ENCODE assay signal across 1 cellular context in genomic region chr10:84256510-84257342, GRCh38.
TF ChIP-seq lines count a peak whose summit lies in the region.

No MANE protein-coding gene starts in this region.

TF ChIP-seq in K562, 482 proteins besides CTCF, POLR2A, EP300 and RAD21 (continued from another document and continues in another):
- TF ChIP-seq TFAP4 (CRISPR knock-in tag; IDR thresholded peaks at IDR 0.05; ENCODE audit: borderline replicate concordance) = peak; percentile 74; the same call in 1 of the 2 replicates
- no peak for TF ChIP-seq HDAC1 (IDR thresholded peaks at IDR 0.05)
- TF ChIP-seq TAF9B (IDR thresholded peaks at IDR 0.05; ENCODE audit: partially characterized antibody) = no peak
- no peak for TF ChIP-seq ZNF175 (CRISPR knock-in tag; IDR thresholded peaks at IDR 0.05; ENCODE audit: low read depth)
- TF ChIP-seq, protein P1, sequence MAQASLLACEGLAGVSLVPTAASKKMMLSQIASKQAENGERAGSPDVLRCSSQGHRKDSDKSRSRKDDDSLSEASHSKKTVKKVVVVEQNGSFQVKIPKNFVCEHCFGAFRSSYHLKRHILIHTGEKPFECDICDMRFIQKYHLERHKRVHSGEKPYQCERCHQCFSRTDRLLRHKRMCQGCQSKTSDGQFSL (CRISPR knock-in tag; IDR thresholded peaks at IDR 0.05) = peak; percentile 68; the same call in 1 of the 2 replicates
- TF ChIP-seq, protein P1 (tag; IDR thresholded peaks at IDR 0.05) = no peak
- TF ChIP-seq ZNF584 (CRISPR knock-in tag; IDR thresholded peaks at IDR 0.05; ENCODE audit: low read depth) = 0 out of 2 replicates have a peak, but pooled peaks have one; percentile 48
- TF ChIP-seq PYGO2 (tag; IDR thresholded peaks at IDR 0.05) = no peak
- no peak for TF ChIP-seq ZBTB17 (CRISPR knock-in tag; IDR thresholded peaks at IDR 0.05)
- TF ChIP-seq, protein P2, sequence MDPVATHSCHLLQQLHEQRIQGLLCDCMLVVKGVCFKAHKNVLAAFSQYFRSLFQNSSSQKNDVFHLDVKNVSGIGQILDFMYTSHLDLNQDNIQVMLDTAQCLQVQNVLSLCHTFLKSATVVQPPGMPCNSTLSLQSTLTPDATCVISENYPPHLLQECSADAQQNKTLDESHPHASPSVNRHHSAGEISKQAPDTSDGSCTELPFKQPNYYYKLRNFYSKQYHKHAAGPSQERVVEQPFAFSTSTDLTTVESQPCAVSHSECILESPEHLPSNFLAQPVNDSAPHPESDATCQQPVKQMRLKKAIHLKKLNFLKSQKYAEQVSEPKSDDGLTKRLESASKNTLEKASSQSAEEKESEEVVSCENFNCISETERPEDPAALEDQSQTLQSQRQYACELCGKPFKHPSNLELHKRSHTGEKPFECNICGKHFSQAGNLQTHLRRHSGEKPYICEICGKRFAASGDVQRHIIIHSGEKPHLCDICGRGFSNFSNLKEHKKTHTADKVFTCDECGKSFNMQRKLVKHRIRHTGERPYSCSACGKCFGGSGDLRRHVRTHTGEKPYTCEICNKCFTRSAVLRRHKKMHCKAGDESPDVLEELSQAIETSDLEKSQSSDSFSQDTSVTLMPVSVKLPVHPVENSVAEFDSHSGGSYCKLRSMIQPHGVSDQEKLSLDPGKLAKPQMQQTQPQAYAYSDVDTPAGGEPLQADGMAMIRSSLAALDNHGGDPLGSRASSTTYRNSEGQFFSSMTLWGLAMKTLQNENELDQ (CRISPR knock-in tag; IDR thresholded peaks at IDR 0.05; ENCODE audit: borderline replicate concordance) = 0 out of 2 replicates have a peak, but pooled peaks have one; percentile 87
- 0 out of 2 replicates have a peak, but pooled peaks have one; percentile 17 for TF ChIP-seq MEF2D (tag; conservative IDR thresholded peaks at IDR 0.05; ENCODE audit: low read depth)
- peak in 1 of 2 experiments; percentile 95; a peak in 2 of 3 replicates for TF ChIP-seq CBX3 (IDR thresholded peaks at IDR 0.05; ENCODE audit: borderline replicate concordance in 1 of 2, low read length in 2 of 2)
- peak; percentile 46; the same call in 1 of the 2 replicates for TF ChIP-seq STAG1 (CRISPR knock-in tag; IDR thresholded peaks at IDR 0.05; ENCODE audit: borderline replicate concordance)
- 0 out of 2 replicates have a peak, but pooled peaks have one; percentile 42 for TF ChIP-seq ATF2 (CRISPR knock-in tag; IDR thresholded peaks at IDR 0.05)
- TF ChIP-seq SP1 (CRISPR knock-in tag; IDR thresholded peaks at IDR 0.05) = peak; percentile 44; the same call in 1 of the 2 replicates
- TF ChIP-seq ZNF561 (CRISPR knock-in tag; conservative IDR thresholded peaks at IDR 0.05) = no peak
- peak; percentile 95 for TF ChIP-seq ZNF232 (CRISPR knock-in tag; IDR thresholded peaks at IDR 0.05)
- TF ChIP-seq, protein P3, sequence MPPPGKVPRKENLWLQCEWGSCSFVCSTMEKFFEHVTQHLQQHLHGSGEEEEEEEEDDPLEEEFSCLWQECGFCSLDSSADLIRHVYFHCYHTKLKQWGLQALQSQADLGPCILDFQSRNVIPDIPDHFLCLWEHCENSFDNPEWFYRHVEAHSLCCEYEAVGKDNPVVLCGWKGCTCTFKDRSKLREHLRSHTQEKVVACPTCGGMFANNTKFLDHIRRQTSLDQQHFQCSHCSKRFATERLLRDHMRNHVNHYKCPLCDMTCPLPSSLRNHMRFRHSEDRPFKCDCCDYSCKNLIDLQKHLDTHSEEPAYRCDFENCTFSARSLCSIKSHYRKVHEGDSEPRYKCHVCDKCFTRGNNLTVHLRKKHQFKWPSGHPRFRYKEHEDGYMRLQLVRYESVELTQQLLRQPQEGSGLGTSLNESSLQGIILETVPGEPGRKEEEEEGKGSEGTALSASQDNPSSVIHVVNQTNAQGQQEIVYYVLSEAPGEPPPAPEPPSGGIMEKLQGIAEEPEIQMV (tag; conservative IDR thresholded peaks at IDR 0.05; ENCODE audit: low read depth) = peak; percentile 77
- no peak for TF ChIP-seq ZC3H4 (CRISPR knock-in tag; IDR thresholded peaks at IDR 0.05; ENCODE audit: borderline replicate concordance)
- TF ChIP-seq JUNB (CRISPR knock-in tag; conservative IDR thresholded peaks at IDR 0.05) = no peak
- TF ChIP-seq KAT7 (CRISPR knock-in tag; IDR thresholded peaks at IDR 0.05; ENCODE audit: borderline replicate concordance) = peak; percentile 81; the same call in 1 of the 2 replicates
- TF ChIP-seq ATF1 (CRISPR knock-in tag; IDR thresholded peaks at IDR 0.05) = no peak
- TF ChIP-seq ATF1 (tag; IDR thresholded peaks at IDR 0.05) = 0 out of 2 replicates have a peak, but pooled peaks have one; percentile 32
- TF ChIP-seq, protein P4, sequence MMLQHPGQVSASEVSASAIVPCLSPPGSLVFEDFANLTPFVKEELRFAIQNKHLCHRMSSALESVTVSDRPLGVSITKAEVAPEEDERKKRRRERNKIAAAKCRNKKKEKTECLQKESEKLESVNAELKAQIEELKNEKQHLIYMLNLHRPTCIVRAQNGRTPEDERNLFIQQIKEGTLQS (IDR thresholded peaks at IDR 0.05) = no peak
- TF ChIP-seq, protein P4 (CRISPR knock-in tag; conservative IDR thresholded peaks at IDR 0.05) = peak; percentile 53; the same call in 1 of the 2 replicates
- no peak for TF ChIP-seq ZHX1 (conservative IDR thresholded peaks at IDR 0.05; ENCODE audit: low read length)
- TF ChIP-seq MCM7 (IDR thresholded peaks at IDR 0.05) = no peak
- TF ChIP-seq ARNT (IDR thresholded peaks at IDR 0.05) = 0 out of 4 replicates have a peak, but pooled peaks of 1 of the 2 experiments have one; percentile 38
- TF ChIP-seq PHF21A (IDR thresholded peaks at IDR 0.05; ENCODE audit: borderline replicate concordance, low read depth) = no peak
- TF ChIP-seq, protein P5, sequence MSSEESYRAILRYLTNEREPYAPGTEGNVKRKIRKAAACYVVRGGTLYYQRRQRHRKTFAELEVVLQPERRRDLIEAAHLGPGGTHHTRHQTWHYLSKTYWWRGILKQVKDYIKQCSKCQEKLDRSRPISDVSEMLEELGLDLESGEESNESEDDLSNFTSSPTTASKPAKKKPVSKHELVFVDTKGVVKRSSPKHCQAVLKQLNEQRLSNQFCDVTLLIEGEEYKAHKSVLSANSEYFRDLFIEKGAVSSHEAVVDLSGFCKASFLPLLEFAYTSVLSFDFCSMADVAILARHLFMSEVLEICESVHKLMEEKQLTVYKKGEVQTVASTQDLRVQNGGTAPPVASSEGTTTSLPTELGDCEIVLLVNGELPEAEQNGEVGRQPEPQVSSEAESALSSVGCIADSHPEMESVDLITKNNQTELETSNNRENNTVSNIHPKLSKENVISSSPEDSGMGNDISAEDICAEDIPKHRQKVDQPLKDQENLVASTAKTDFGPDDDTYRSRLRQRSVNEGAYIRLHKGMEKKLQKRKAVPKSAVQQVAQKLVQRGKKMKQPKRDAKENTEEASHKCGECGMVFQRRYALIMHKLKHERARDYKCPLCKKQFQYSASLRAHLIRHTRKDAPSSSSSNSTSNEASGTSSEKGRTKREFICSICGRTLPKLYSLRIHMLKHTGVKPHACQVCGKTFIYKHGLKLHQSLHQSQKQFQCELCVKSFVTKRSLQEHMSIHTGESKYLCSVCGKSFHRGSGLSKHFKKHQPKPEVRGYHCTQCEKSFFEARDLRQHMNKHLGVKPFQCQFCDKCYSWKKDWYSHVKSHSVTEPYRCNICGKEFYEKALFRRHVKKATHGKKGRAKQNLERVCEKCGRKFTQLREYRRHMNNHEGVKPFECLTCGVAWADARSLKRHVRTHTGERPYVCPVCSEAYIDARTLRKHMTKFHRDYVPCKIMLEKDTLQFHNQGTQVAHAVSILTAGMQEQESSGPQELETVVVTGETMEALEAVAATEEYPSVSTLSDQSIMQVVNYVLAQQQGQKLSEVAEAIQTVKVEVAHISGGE (CRISPR knock-in tag; IDR thresholded peaks at IDR 0.05) = no peak
- peak; percentile 78 for TF ChIP-seq LCOR (CRISPR knock-in tag; IDR thresholded peaks at IDR 0.05)
- TF ChIP-seq RB1 (IDR thresholded peaks at IDR 0.05; ENCODE audit: low read depth) = peak; percentile 95
- TF ChIP-seq ID3 (CRISPR knock-in tag; IDR thresholded peaks at IDR 0.05) = no peak
- TF ChIP-seq ID3 (tag; IDR thresholded peaks at IDR 0.05) = 0 out of 2 replicates have a peak, but pooled peaks have one; percentile 50
- TF ChIP-seq FOXP1 (CRISPR knock-in tag; IDR thresholded peaks at IDR 0.05) = peak; percentile 93
- TF ChIP-seq RBM34 (IDR thresholded peaks at IDR 0.05; ENCODE audit: borderline replicate concordance, insufficient read depth, low read length) = no peak
- 0 out of 2 replicates have a peak, but pooled peaks have one; percentile 82 for TF ChIP-seq ZNF124 (CRISPR knock-in tag; IDR thresholded peaks at IDR 0.05)
- TF ChIP-seq SMC3 (conservative IDR thresholded peaks at IDR 0.05; ENCODE audit: insufficient read depth, low read depth, low read length) = peak; percentile 41; the same call in 1 of the 2 replicates
- TF ChIP-seq, protein P6, sequence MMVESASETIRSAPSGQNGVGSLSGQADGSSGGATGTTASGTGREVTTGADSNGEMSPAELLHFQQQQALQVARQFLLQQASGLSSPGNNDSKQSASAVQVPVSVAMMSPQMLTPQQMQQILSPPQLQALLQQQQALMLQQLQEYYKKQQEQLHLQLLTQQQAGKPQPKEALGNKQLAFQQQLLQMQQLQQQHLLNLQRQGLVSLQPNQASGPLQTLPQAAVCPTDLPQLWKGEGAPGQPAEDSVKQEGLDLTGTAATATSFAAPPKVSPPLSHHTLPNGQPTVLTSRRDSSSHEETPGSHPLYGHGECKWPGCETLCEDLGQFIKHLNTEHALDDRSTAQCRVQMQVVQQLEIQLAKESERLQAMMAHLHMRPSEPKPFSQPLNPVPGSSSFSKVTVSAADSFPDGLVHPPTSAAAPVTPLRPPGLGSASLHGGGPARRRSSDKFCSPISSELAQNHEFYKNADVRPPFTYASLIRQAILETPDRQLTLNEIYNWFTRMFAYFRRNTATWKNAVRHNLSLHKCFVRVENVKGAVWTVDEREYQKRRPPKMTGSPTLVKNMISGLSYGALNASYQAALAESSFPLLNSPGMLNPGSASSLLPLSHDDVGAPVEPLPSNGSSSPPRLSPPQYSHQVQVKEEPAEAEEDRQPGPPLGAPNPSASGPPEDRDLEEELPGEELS (CRISPR knock-in tag; IDR thresholded peaks at IDR 0.05; ENCODE audit: borderline replicate concordance) = peak; percentile 92
